In the genomic region with DNA sequence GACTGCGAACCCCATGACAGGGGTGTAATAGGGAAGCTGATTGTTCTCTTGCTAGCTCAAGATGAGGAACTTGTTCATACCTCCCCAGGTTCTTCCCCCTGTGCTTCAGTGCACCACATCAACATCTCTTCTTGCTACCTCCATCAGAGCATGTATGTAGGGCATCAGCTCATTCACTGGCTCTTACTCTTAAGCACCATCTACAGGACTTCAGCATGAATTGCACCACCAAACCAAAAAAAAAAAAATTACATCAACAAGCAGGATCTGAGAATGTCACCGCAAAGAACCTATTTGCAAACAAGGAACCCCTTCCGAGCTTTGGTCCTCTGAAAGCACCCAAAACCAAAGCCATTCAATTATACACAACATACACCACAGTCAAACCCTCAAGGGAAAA, we compare ENCODE assay signal across 10 cellular contexts.
DNase-seq lines count a peak whose midpoint lies in the region; ATAC-seq and TF ChIP-seq lines count a peak whose summit lies in the region.
"Had no signal": no experiment of that assay in that cellular context is flagged by ENCODE, and none has a peak within 500 bp of the region (broad histone marks: within the 10 kb centered on the region; RNA-seq: fewer than 3 reads in every experiment).

No MANE protein-coding gene starts in this region.

- H3K27me3 ChIP-seq in H7 (ENCODE audit: control insufficient read depth, insufficient read depth, low read length) = no peaks in the 10 kb centered on the region
- H3K27me3 ChIP-seq: esophagus squamous epithelium had no signal

- BruUV-seq in OCI-LY7 (replicated peaks; lab: Mats Ljungman, UMichigan) = no TSS peak

- no peak overlapping the region for H3K27ac Mint-ChIP-seq in activated CD4-positive, alpha-beta memory T cell treated with anti-CD3 and anti-CD28 coated beads for 36 hours
- H3K27ac Mint-ChIP-seq: activated naive CD8-positive, alpha-beta T cell treated with anti-CD3 and anti-CD28 coated beads, Interleukin-2, amount 50 U/mL, for 24 hours had no signal

- no peaks in the 10 kb centered on the region for H3K36me3 Mint-ChIP-seq in activated CD4-positive, alpha-beta memory T cell treated with anti-CD3 and anti-CD28 coated beads for 36 hours

- H3K4me1 ChIP-seq in OCI-LY7 (ENCODE audit: insufficient read depth, low read length, poor library complexity, severe bottlenecking) = no peaks in the 10 kb centered on the region
- H3K4me1 ChIP-seq: esophagus squamous epithelium had no signal

- POLR2A ChIA-PET in OCI-LY7 (lab: Charles Lee) = interaction anchor here (0.5 to 0.7 kb wide), 3 partner anchors 164 to 1336 kb away, joined by 3 to 6 read pairs (median 6); no protein-coding TSS in a partner anchor
- POLR2A ChIA-PET in activated CD4-positive, alpha-beta memory T cell treated with anti-CD3 and anti-CD28 coated beads for 36 hours (lab: Charles Lee) = no interaction called here

- no peak for ATAC-seq in GM21529 (IDR thresholded peaks at IDR 0.05; ENCODE audit: unreplicated experiment)
- ATAC-seq: activated naive CD8-positive, alpha-beta T cell treated with anti-CD3 and anti-CD28 coated beads, Interleukin-2, amount 50 U/mL, for 24 hours had no signal

- H3K9me3 Mint-ChIP-seq in activated CD4-positive, alpha-beta memory T cell treated with anti-CD3 and anti-CD28 coated beads for 36 hours = peaks cover 60% of the 10 kb centered on the region

- H3K36me3 ChIP-seq in H7 (replicated peaks; ENCODE audit: control insufficient read depth, insufficient read depth, low read length) = no peaks in the 10 kb centered on the region
- H3K36me3 ChIP-seq in OCI-LY7 (ENCODE audit: insufficient read depth, low read length) = no peaks in the 10 kb centered on the region
- H3K36me3 ChIP-seq: esophagus squamous epithelium had no signal

- no peak overlapping the region for H3K4me3 ChIP-seq in H7 (ENCODE audit: insufficient read depth, low read depth, low read length)
- H3K4me3 ChIP-seq in OCI-LY7 (ENCODE audit: low read depth, low read length, poor library complexity, severe bottlenecking) = no peak overlapping the region
- H3K4me3 ChIP-seq: esophagus squamous epithelium had no signal

- H3K4me3 Mint-ChIP-seq in activated CD4-positive, alpha-beta memory T cell treated with anti-CD3 and anti-CD28 coated beads for 36 hours = no peak overlapping the region
- H3K4me3 Mint-ChIP-seq: activated naive CD8-positive, alpha-beta T cell treated with anti-CD3 and anti-CD28 coated beads, Interleukin-2, amount 50 U/mL, for 24 hours had no signal

- no peak overlapping the region for H2AFZ ChIP-seq in OCI-LY7 (ENCODE audit: low read length)

- TF ChIP-seq CTCF in C4-2B (conservative IDR thresholded peaks at IDR 0.05) = peak; percentile 74
- TF ChIP-seq CTCF in OCI-LY7 (conservative IDR thresholded peaks at IDR 0.05; ENCODE audit: low read length) = peak; percentile 48

- H4K20me1 ChIP-seq in OCI-LY7 (ENCODE audit: insufficient read depth, low read length) = no peaks in the 10 kb centered on the region

- 0 out of 2 replicates have a peak, but pooled peaks cover 15% of the 10 kb centered on the region for H3K9me3 ChIP-seq in OCI-LY7 (ENCODE audit: low read length)

- no peaks in the 10 kb centered on the region for H3K4me1 Mint-ChIP-seq in activated CD4-positive, alpha-beta memory T cell treated with anti-CD3 and anti-CD28 coated beads for 36 hours (ENCODE audit: low read depth)
- H3K4me1 Mint-ChIP-seq: activated naive CD8-positive, alpha-beta T cell treated with anti-CD3 and anti-CD28 coated beads, Interleukin-2, amount 50 U/mL, for 24 hours had no signal

- no peaks in the 10 kb centered on the region for H3K9me2 ChIP-seq in OCI-LY7 (ENCODE audit: insufficient read depth, low read length)

- H3K4me2 ChIP-seq in OCI-LY7 (ENCODE audit: low read length) = no peak overlapping the region

- DNase-seq in H7 = peak; percentile 13
- no peak for DNase-seq in OCI-LY7 (ENCODE audit: low spot score)
- peak; percentile 0 for DNase-seq in globus pallidus (ENCODE audit: low spot score)
- no peak for DNase-seq in activated CD4-positive, alpha-beta memory T cell treated with anti-CD3 and anti-CD28 coated beads for 36 hours
- no peak for DNase-seq in activated T-cell treated with anti-CD3 and anti-CD28 coated beads, Interleukin-2, amount 50 U/mL, for 48 hours
- no peak for DNase-seq in AG08395 (ENCODE audit: low spot score)
- DNase-seq: activated naive CD8-positive, alpha-beta T cell treated with anti-CD3 and anti-CD28 coated beads, Interleukin-2, amount 50 U/mL, for 24 hours; esophagus squamous epithelium had no signal

- intact Hi-C loops in OCI-LY7 (cut with micrococcal nuclease; ENCODE audit: unreplicated experiment) = no loop called here
- intact Hi-C loops in activated CD4-positive, alpha-beta memory T cell treated with anti-CD3 and anti-CD28 coated beads for 36 hours (cut with micrococcal nuclease) = no loop called here

- H3K27ac ChIP-seq in C4-2B (no peak overlapping the region), OCI-LY7 (ENCODE audit: low read depth, low read length, poor library complexity, severe bottlenecking) (no peak overlapping the region)
- H3K27ac ChIP-seq: esophagus squamous epithelium had no signal

- no peaks in the 10 kb centered on the region for H3K27me3 Mint-ChIP-seq in activated CD4-positive, alpha-beta memory T cell treated with anti-CD3 and anti-CD28 coated beads for 36 hours
- H3K27me3 Mint-ChIP-seq: activated naive CD8-positive, alpha-beta T cell treated with anti-CD3 and anti-CD28 coated beads, Interleukin-2, amount 50 U/mL, for 24 hours had no signal

- CTCF ChIA-PET in OCI-LY7 (lab: Charles Lee; ENCODE audit: unreplicated experiment) = no interaction called here
- CTCF ChIA-PET in activated CD4-positive, alpha-beta memory T cell treated with anti-CD3 and anti-CD28 coated beads for 36 hours (lab: Charles Lee) = no interaction called here

- no peaks in the 10 kb centered on the region for H3K79me2 ChIP-seq in OCI-LY7 (ENCODE audit: insufficient read depth, low read depth, low read length)

Comparison
In these comparisons a context has a peak if more than half of its experiments do, and no peak if none do; other contexts are left out.
1. DNase-seq: peak in H7 (single experiment) and globus pallidus (single experiment); none in OCI-LY7 (single experiment), activated CD4-positive, alpha-beta memory T cell treated with anti-CD3 and anti-CD28 coated beads for 36 hours (single experiment), activated T-cell treated with anti-CD3 and anti-CD28 coated beads, Interleukin-2, amount 50 U/mL, for 48 hours (0 of 2) and AG08395 (single experiment).